In genomic region chrX:119790977-119791436, GRCh38 we compare ENCODE assay signal across 1 cellular context.
A peak's percentile ranks its signal among the peaks of the same experiment; 100 is the strongest.
TF ChIP-seq lines count a peak whose summit lies in the region.

No MANE protein-coding gene starts in this region.

TF ChIP-seq in K562, 482 proteins besides CTCF, POLR2A, EP300 and RAD21 (continued from another document):
- peak in 1 of 2 experiments; percentile 13; a peak in 1 of 4 replicates for TF ChIP-seq MLLT1 (IDR thresholded peaks at IDR 0.05)
- TF ChIP-seq CHD4 (IDR thresholded peaks at IDR 0.05; ENCODE audit: insufficient read depth, insufficient replicate concordance, low read depth, low read length, poor library complexity, severe bottlenecking) = no peak
- TF ChIP-seq MCM5 (IDR thresholded peaks at IDR 0.05; ENCODE audit: low read depth) = no peak
- TF ChIP-seq RBM17 (IDR thresholded peaks at IDR 0.05; ENCODE audit: borderline replicate concordance, low read depth, low read length) = no peak
- TF ChIP-seq PYGO2 (tag; IDR thresholded peaks at IDR 0.05) = no peak
- peak; percentile 12; the same call in 1 of the 2 replicates for TF ChIP-seq POLR2AphosphoS2 (IDR thresholded peaks at IDR 0.05; ENCODE audit: low read length)
- no peak for TF ChIP-seq ID3 (CRISPR knock-in tag; IDR thresholded peaks at IDR 0.05)
- TF ChIP-seq ID3 (tag; IDR thresholded peaks at IDR 0.05) = 0 out of 2 replicates have a peak, but pooled peaks have one; percentile 20
- TF ChIP-seq ZBTB9 (CRISPR knock-in tag; IDR thresholded peaks at IDR 0.05) = peak; percentile 97
- TF ChIP-seq FOSL1 (tag; conservative IDR thresholded peaks at IDR 0.05) = 0 out of 2 replicates have a peak, but pooled peaks have one; percentile 9
- 0 out of 2 replicates have a peak, but pooled peaks have one; percentile 31 for TF ChIP-seq SRSF3 (IDR thresholded peaks at IDR 0.05; ENCODE audit: insufficient read depth, low read length)
- TF ChIP-seq SMC3 (conservative IDR thresholded peaks at IDR 0.05; ENCODE audit: insufficient read depth, low read depth, low read length) = 0 out of 2 replicates have a peak, but pooled peaks have one; percentile 2
- TF ChIP-seq E2F1 (CRISPR knock-in tag; IDR thresholded peaks at IDR 0.05) = no peak; the same call in 1 of the 2 replicates
- TF ChIP-seq CHD1 (IDR thresholded peaks at IDR 0.05; ENCODE audit: low read length) = peak; percentile 75
- no peak for TF ChIP-seq ETS2 (tag; IDR thresholded peaks at IDR 0.05; ENCODE audit: borderline replicate concordance, poor library complexity, severe bottlenecking)
- no peak for TF ChIP-seq FOXM1 (IDR thresholded peaks at IDR 0.05; ENCODE audit: low read depth)
- no peak for TF ChIP-seq FOXM1 (CRISPR knock-in tag; IDR thresholded peaks at IDR 0.05; ENCODE audit: low read depth)
- TF ChIP-seq PRDM10 (IDR thresholded peaks at IDR 0.05; ENCODE audit: partially characterized antibody) = peak; percentile 40
- TF ChIP-seq RBM39 (optimal IDR thresholded peaks at IDR 0.05; ENCODE audit: low read depth, low read length) = peak; percentile 11
